ENCODE assay signal across 20 cellular contexts in the genomic region with DNA sequence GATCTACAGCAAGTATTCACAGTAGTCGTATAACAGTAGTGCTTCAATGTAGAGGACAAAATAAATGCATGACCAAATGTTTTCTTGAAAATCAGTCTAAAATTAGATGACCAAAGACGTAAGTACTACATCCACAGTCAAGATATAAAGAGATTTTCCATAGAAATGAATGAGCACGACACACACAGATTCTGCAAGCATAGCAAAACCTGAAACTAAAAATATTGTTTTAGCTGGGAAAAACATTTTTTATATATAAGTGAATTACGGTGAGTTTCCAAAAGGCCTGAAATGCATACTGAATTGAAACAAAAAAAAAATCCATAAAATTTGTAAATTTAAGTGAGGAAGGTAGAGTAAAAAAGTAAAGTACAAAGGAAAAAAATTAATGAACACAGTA.
DNase-seq lines count a peak whose midpoint lies in the region; FAIRE-seq and TF ChIP-seq lines count a peak whose summit lies in the region.
"Had no signal": no experiment of that assay in that cellular context is flagged by ENCODE, and none has a peak within 500 bp of the region (broad histone marks: within the 10 kb centered on the region; RNA-seq: fewer than 3 reads in every experiment).

No MANE protein-coding gene starts in this region.

- intact Hi-C loops in activated CD4-positive, alpha-beta T cell treated with anti-CD3 and anti-CD28 coated beads, Interleukin-2, amount 10 ng/mL, durations not matched to agents 24 days and 14 days (cut with micrococcal nuclease), result loop anchor here (5.0 to 10.0 kb wide), 6 partner anchors 154 to 854 kb away; partner anchors contain the start of gene CLIC5
- intact Hi-C loops in Caco-2 (cut with micrococcal nuclease; ENCODE audit: unreplicated experiment), result no loop called here

- no peaks in the 10 kb centered on the region for H4K20me1 ChIP-seq in astrocyte (ENCODE audit: insufficient read depth, low read length)
- H4K20me1 ChIP-seq: BLaER1 treated with 17β-estradiol and CSF1 and Interleukin-3, amounts not matched to agents 10 nM and 100 nM had no signal

- no peak overlapping the region for H3K4me3 Mint-ChIP-seq in activated CD4-positive, alpha-beta T cell treated with anti-CD3 and anti-CD28 coated beads, Interleukin-2, amount 10 ng/mL, durations not matched to agents 24 days and 14 days
- no peak overlapping the region for H3K4me3 Mint-ChIP-seq in astrocyte (ENCODE audit: unreplicated experiment)
- H3K4me3 Mint-ChIP-seq in Caco-2 (ENCODE audit: unreplicated experiment), result no peak overlapping the region
- H3K4me3 Mint-ChIP-seq: B cell; CD4-positive, alpha-beta memory T cell; GM23338; H9 had no signal

- H3K9me3 Mint-ChIP-seq in activated CD4-positive, alpha-beta T cell treated with anti-CD3 and anti-CD28 coated beads, Interleukin-2, amount 10 ng/mL, durations not matched to agents 24 days and 14 days, result peaks cover 29% of the 10 kb centered on the region
- no peaks in the 10 kb centered on the region for H3K9me3 Mint-ChIP-seq in astrocyte (ENCODE audit: unreplicated experiment)
- no peaks in the 10 kb centered on the region for H3K9me3 Mint-ChIP-seq in Caco-2 (ENCODE audit: unreplicated experiment)
- H3K9me3 Mint-ChIP-seq: GM23338, H9 had no signal

- no peak for TF ChIP-seq CTCF in D721Med (IDR thresholded peaks at IDR 0.05; ENCODE audit: insufficient read depth, missing control alignments)
- no peak for TF ChIP-seq CTCF in astrocyte (IDR thresholded peaks at IDR 0.05; ENCODE audit: insufficient read depth, low read depth, low read length)
- TF ChIP-seq CTCF in BE2C (IDR thresholded peaks at IDR 0.05; ENCODE audit: low read depth, low read length), result no peak
- TF ChIP-seq CTCF in Caco-2 (IDR thresholded peaks at IDR 0.05; ENCODE audit: insufficient read depth in 1 of 2, low read depth in 1 of 2, low read length in 1 of 2, severe bottlenecking in 1 of 2, unreplicated experiment in 1 of 2), result no peak

- peaks cover 40% of the 10 kb centered on the region for H3K4me1 Mint-ChIP-seq in activated CD4-positive, alpha-beta T cell treated with anti-CD3 and anti-CD28 coated beads, Interleukin-2, amount 10 ng/mL, durations not matched to agents 24 days and 14 days
- H3K4me1 Mint-ChIP-seq in astrocyte (ENCODE audit: low read depth, unreplicated experiment) (peaks cover 3% of the 10 kb centered on the region), Caco-2 (ENCODE audit: low read depth, unreplicated experiment) (peaks cover 2% of the 10 kb centered on the region)
- H3K4me1 Mint-ChIP-seq: B cell had no signal

- DNase-seq in activated CD4-positive, alpha-beta T cell treated with anti-CD3 and anti-CD28 coated beads, Interleukin-2, amount 10 ng/mL, durations not matched to agents 24 days and 14 days, result no peak
- DNase-seq in activated CD4-positive, alpha-beta T cell treated with anti-CD3 and anti-CD28 coated beads for 1 hour, result no peak
- no peak for DNase-seq in D721Med (ENCODE audit: insufficient read length, low spot score)
- no peak for DNase-seq in astrocyte (ENCODE audit: low read depth)
- DNase-seq in BE2C, result no peak
- no peak for DNase-seq in Caco-2
- DNase-seq: CD4-positive, alpha-beta memory T cell; COR-L47; DMS 273 treated with DMSO at 0.1 percent for 48 hours; DMS79; EL; GF-D8; H9 had no signal

- POLR2A ChIA-PET in Caco-2 (lab: Charles Lee), result no interaction called here

- no peak overlapping the region for H3K27ac ChIP-seq in astrocyte (ENCODE audit: low read depth, low read length)
- H3K27ac ChIP-seq: 22Rv1; BLaER1 treated with 17β-estradiol and CSF1 and Interleukin-3, amounts not matched to agents 10 nM and 100 nM had no signal

- peak; percentile 51 for FAIRE-seq in D721Med (lab: Jason Lieb, UNC)
- FAIRE-seq in astrocyte (lab: Jason Lieb, UNC), result peak; percentile 9
- FAIRE-seq: A204.1, GM12891, GM18507 had no signal

- H3K27me3 ChIP-seq in astrocyte (ENCODE audit: insufficient read depth, low read length) (no peaks in the 10 kb centered on the region), BE2C (no peaks in the 10 kb centered on the region), Caco-2 (replicated peaks; ENCODE audit: control insufficient read depth, insufficient read depth, low read length) (no peaks in the 10 kb centered on the region)
- H3K27me3 ChIP-seq: BLaER1 treated with 17β-estradiol and CSF1 and Interleukin-3, amounts not matched to agents 10 nM and 100 nM had no signal

- H3K27me3 Mint-ChIP-seq in activated CD4-positive, alpha-beta T cell treated with anti-CD3 and anti-CD28 coated beads, Interleukin-2, amount 10 ng/mL, durations not matched to agents 24 days and 14 days, result no peaks in the 10 kb centered on the region
- H3K27me3 Mint-ChIP-seq in astrocyte (ENCODE audit: low read depth, unreplicated experiment), result no peaks in the 10 kb centered on the region
- H3K27me3 Mint-ChIP-seq in Caco-2 (ENCODE audit: insufficient read depth, unreplicated experiment), result no peaks in the 10 kb centered on the region
- H3K27me3 Mint-ChIP-seq: B cell; CD4-positive, alpha-beta memory T cell had no signal

- no TSS peak for BruUV-seq in Caco-2 (replicated peaks; lab: Mats Ljungman, UMichigan)

- H3K9me3 ChIP-seq in astrocyte (ENCODE audit: insufficient read depth, low read depth, low read length), result no peaks in the 10 kb centered on the region
- H3K9me3 ChIP-seq in BE2C, result no peaks in the 10 kb centered on the region
- no peaks in the 10 kb centered on the region for H3K9me3 ChIP-seq in Caco-2
- H3K9me3 ChIP-seq: BLaER1 treated with 17β-estradiol and CSF1 and Interleukin-3, amounts not matched to agents 10 nM and 100 nM had no signal

- H3K4me1 ChIP-seq in astrocyte (ENCODE audit: insufficient read depth, low read length) (no peaks in the 10 kb centered on the region), BE2C (no peaks in the 10 kb centered on the region), Caco-2 (peaks cover 9% of the 10 kb centered on the region; the same call in 1 of the 2 replicates)

- no peaks in the 10 kb centered on the region for H3K36me3 ChIP-seq in astrocyte (ENCODE audit: insufficient read depth, low read length)
- H3K36me3 ChIP-seq in BE2C, result no peaks in the 10 kb centered on the region
- no peaks in the 10 kb centered on the region for H3K36me3 ChIP-seq in Caco-2 (ENCODE audit: control insufficient read depth, insufficient read depth, low read length)
- H3K36me3 ChIP-seq: BLaER1 treated with 17β-estradiol and CSF1 and Interleukin-3, amounts not matched to agents 10 nM and 100 nM had no signal

- H3K4me3 ChIP-seq in astrocyte (ENCODE audit: insufficient read depth, low read depth, low read length), result no peak overlapping the region
- H3K4me3 ChIP-seq in BE2C (ENCODE audit: low read depth, low read length), result no peak overlapping the region
- H3K4me3 ChIP-seq in Caco-2 (ENCODE audit: low read depth, low read length), result no peak overlapping the region
- H3K4me3 ChIP-seq: BLaER1 treated with 17β-estradiol and CSF1 and Interleukin-3, amounts not matched to agents 10 nM and 100 nM; GM23338 had no signal

- CTCF ChIA-PET in Caco-2 (lab: Charles Lee), result no interaction called here

- peaks cover 26% of the 10 kb centered on the region for H3K36me3 Mint-ChIP-seq in activated CD4-positive, alpha-beta T cell treated with anti-CD3 and anti-CD28 coated beads, Interleukin-2, amount 10 ng/mL, durations not matched to agents 24 days and 14 days (ENCODE audit: low read depth)
- H3K36me3 Mint-ChIP-seq in astrocyte (ENCODE audit: low read depth, unreplicated experiment) (no peaks in the 10 kb centered on the region), Caco-2 (ENCODE audit: insufficient read depth, unreplicated experiment) (no peaks in the 10 kb centered on the region)

- H3K79me2 ChIP-seq in astrocyte (ENCODE audit: insufficient read depth, low read length), result no peaks in the 10 kb centered on the region

- H3K4me2 ChIP-seq in astrocyte (ENCODE audit: low read length), result no peak overlapping the region
- H3K4me2 ChIP-seq: BLaER1 treated with 17β-estradiol and CSF1 and Interleukin-3, amounts not matched to agents 10 nM and 100 nM; GM23338 had no signal

- no peak overlapping the region for H2AFZ ChIP-seq in astrocyte (ENCODE audit: low read depth, low read length)
- H2AFZ ChIP-seq: GM23338 had no signal

- H3K9ac ChIP-seq in astrocyte (ENCODE audit: low read length), result no peak overlapping the region
- H3K9ac ChIP-seq: BLaER1 treated with 17β-estradiol and CSF1 and Interleukin-3, amounts not matched to agents 10 nM and 100 nM had no signal

- H3K27ac Mint-ChIP-seq in activated CD4-positive, alpha-beta T cell treated with anti-CD3 and anti-CD28 coated beads, Interleukin-2, amount 10 ng/mL, durations not matched to agents 24 days and 14 days, result peak overlapping the region; percentile 24
- no peak overlapping the region for H3K27ac Mint-ChIP-seq in astrocyte (ENCODE audit: unreplicated experiment)
- no peak overlapping the region for H3K27ac Mint-ChIP-seq in Caco-2 (ENCODE audit: unreplicated experiment)
- H3K27ac Mint-ChIP-seq: B cell; CD4-positive, alpha-beta memory T cell; GM23338 had no signal
